ENCODE assay signal across 26 cellular contexts in genomic region chr11:957201-957920, GRCh38. TPM values are rescaled to one million over a fixed set of nuclear protein-coding genes. Genes with fewer than 3 reads are reported as not detected.
DNase-seq lines count a peak whose midpoint lies in the region; ATAC-seq, FAIRE-seq and TF ChIP-seq lines count a peak whose summit lies in the region.
"Had no signal": no experiment of that assay in that cellular context is flagged by ENCODE, and none has a peak within 500 bp of the region (broad histone marks: within the 10 kb centered on the region; RNA-seq: fewer than 3 reads in every experiment).

No MANE protein-coding gene starts in this region.

- POLR2A ChIA-PET in H1 (lab: Charles Lee; ENCODE audit: partially characterized antibody), result interaction anchor here (0.7 to 6.2 kb wide), 3 partner anchors 13 to 111 kb away, joined by 3 to 45 read pairs (median 8); no protein-coding TSS in a partner anchor

- 0 out of 2 replicates have a peak overlapping the region, but pooled peaks have one; percentile 10 for H2BK5ac ChIP-seq in H1 (ENCODE audit: low read depth, low read length)

- no peak overlapping the region for H4K5ac ChIP-seq in H1 (ENCODE audit: insufficient read length, low read depth, low read length)

- H4K91ac ChIP-seq in H1 (replicated peaks; ENCODE audit: insufficient read length, low read length), result no peak overlapping the region

- no peaks in the 10 kb centered on the region for H3K9me3 ChIP-seq in H1 (ENCODE audit: insufficient read depth in 2 of 2, low read depth in 1 of 2, low read length in 1 of 2)
- H3K9me3 ChIP-seq: gastroesophageal sphincter, psoas muscle, suprapubic skin had no signal

- no peak for TF ChIP-seq RAD21 in H1 (IDR thresholded peaks at IDR 0.05 in 1 of 2, conservative IDR thresholded peaks at IDR 0.05 in 1 of 2; ENCODE audit: low read depth in 2 of 2, low read length in 2 of 2)

- H4K20me1 ChIP-seq in H1 (replicated peaks in 1 of 2; ENCODE audit: control insufficient read depth in 1 of 2, insufficient read depth in 2 of 2, low read length in 2 of 2), result peaks cover 5 to 26% of the 10 kb centered on the region in 2 experiments

- ATAC-seq in left cardiac atrium, result no peak
- no peak for ATAC-seq in left ventricle myocardium superior
- ATAC-seq in HG02623 (IDR thresholded peaks at IDR 0.05; ENCODE audit: unreplicated experiment), result no peak
- no peak for ATAC-seq in GM19328 (IDR thresholded peaks at IDR 0.05; ENCODE audit: unreplicated experiment)
- no peak for ATAC-seq in HG03354 (IDR thresholded peaks at IDR 0.05; ENCODE audit: poor library complexity, severe bottlenecking, unreplicated experiment)
- ATAC-seq in GM21447 (IDR thresholded peaks at IDR 0.05; ENCODE audit: unreplicated experiment), result no peak
- ATAC-seq: gastroesophageal sphincter, psoas muscle had no signal

- peaks cover 0 to 14% (median 3%) of the 10 kb centered on the region in 4 experiments; a peak in 3 of 8 replicates for H3K36me3 ChIP-seq in H1 (ENCODE audit: control insufficient read depth in 2 of 4, insufficient read depth in 4 of 4, low read length in 3 of 4)

- CTCF ChIA-PET in H1 (lab: Charles Lee; ENCODE audit: partially characterized antibody), result interaction anchor here (1.1 to 2.6 kb wide), 8 partner anchors 13 to 33 kb away, joined by 3 to 15 read pairs (median 4); no protein-coding TSS in a partner anchor

- no peak overlapping the region for H4K8ac ChIP-seq in H1 (ENCODE audit: extremely low read depth, insufficient read depth, low read length)

- DNase-seq in left cardiac atrium (peak; percentile 3), left ventricle myocardium superior (no peak), H1 (ENCODE audit: low read depth in 1 of 2, low spot score in 2 of 2) (no peak), left kidney (ENCODE audit: low read depth, low spot score) (peak; percentile 50)
- DNase-seq: activated CD4-positive, alpha-beta T cell treated with anti-CD3 and anti-CD28 coated beads, Interleukin-2, amount 50 U/mL, for 4 hours; activated naive CD4-positive, alpha-beta T cell treated with anti-CD3 and anti-CD28 coated beads, Interleukin-2, amount 10 ng/mL, durations not matched to agents 7 days and 5 days; CD4-positive, CD25-positive, alpha-beta regulatory T cell; DMS153; hypothalamus; KBM-7; NCI-H2029 treated with DMSO at 0.1 percent for 48 hours; NCI-H526 treated with DMSO at 0.1 percent for 48 hours; psoas muscle; SHP77 treated with DMSO at 0.1 percent for 48 hours; stimulated activated naive CD4-positive, alpha-beta T cell; T-helper 9 cell had no signal

- no peak overlapping the region for H2AK5ac ChIP-seq in H1 (ENCODE audit: low read depth, low read length)

- no peaks in the 10 kb centered on the region for H3K27me3 ChIP-seq in H1 (replicated peaks in 1 of 4; ENCODE audit: control insufficient read depth in 3 of 4, extremely low read depth in 1 of 4, insufficient read depth in 3 of 4, low read length in 3 of 4)
- H3K27me3 ChIP-seq: gastroesophageal sphincter, suprapubic skin had no signal

- H2BK120ac ChIP-seq in H1 (replicated peaks; ENCODE audit: low read depth, low read length), result no peak overlapping the region

- H3K27ac ChIP-seq in H1 (ENCODE audit: low read depth, low read length), result no peak overlapping the region
- H3K27ac ChIP-seq: coronary artery, gastroesophageal sphincter, psoas muscle, suprapubic skin had no signal

- no peak overlapping the region for H3K18ac ChIP-seq in H1 (ENCODE audit: extremely low read depth, low read length)

- H3K23ac ChIP-seq in H1 (ENCODE audit: insufficient read length), result no peak overlapping the region

- H2AFZ ChIP-seq in H1 (ENCODE audit: low read length), result no peak overlapping the region

- H3K4ac ChIP-seq in H1 (replicated peaks; ENCODE audit: insufficient read length, low read depth, low read length), result no peak overlapping the region

- intact Hi-C loops in left cardiac atrium (cut with DNase I) (no loop called here), left ventricle myocardium superior (cut with micrococcal nuclease) (no loop called here)

- TF ChIP-seq POLR2A in H1 (IDR thresholded peaks at IDR 0.05; ENCODE audit: control extremely low read depth in 1 of 2, low read depth in 2 of 2, low read length in 2 of 2), result no peak

- H2BK15ac ChIP-seq in H1 (ENCODE audit: low read length), result no peak overlapping the region

- WGBS in H1 (ENCODE audit: extremely low coverage in 1 of 2, insufficient coverage in 1 of 2, insufficient read length in 1 of 2, insufficient replicate concordance in 2 of 2, low coverage in 1 of 2, low lambda C conversion rate in 2 of 2, missing lambda C conversion rate in 1 of 2), 2 experiments, result 93% methylated on average over 12 of the region's 12 CpGs; no CpG with 5 or more reads in 1 of the 2 experiments

- H3K79me2 ChIP-seq in H1 (ENCODE audit: control insufficient read depth in 1 of 2, insufficient read depth in 2 of 2, low read length in 2 of 2), result peaks cover 2 to 52% of the 10 kb centered on the region in 2 experiments; a peak in 3 of 4 replicates

- peaks cover 0 to 21% (median 8%) of the 10 kb centered on the region in 4 experiments; a peak in 5 of 7 replicates for H3K4me1 ChIP-seq in H1 (replicated peaks in 1 of 4; ENCODE audit: control insufficient read depth in 3 of 4, insufficient read depth in 4 of 4, low read length in 3 of 4)

- H3K14ac ChIP-seq in H1 (ENCODE audit: insufficient read length), result no peak overlapping the region

- H3K4me3 ChIP-seq in H1 (ENCODE audit: extremely low read depth in 1 of 4, insufficient read depth in 2 of 4, low read depth in 3 of 4, low read length in 4 of 4), result no peak overlapping the region
- H3K4me3 ChIP-seq: coronary artery, gastroesophageal sphincter, lung, psoas muscle, suprapubic skin had no signal

- no peak for TF ChIP-seq EP300 in H1 (IDR thresholded peaks at IDR 0.05; ENCODE audit: borderline replicate concordance in 1 of 2, low read depth in 2 of 2, low read length in 2 of 2)

- no peak overlapping the region for H2BK12ac ChIP-seq in H1 (ENCODE audit: low read depth, low read length)

- H3K4me2 ChIP-seq in H1 (ENCODE audit: insufficient read depth in 1 of 2, low read depth in 2 of 2, low read length in 2 of 2), result no peak overlapping the region

- H3K56ac ChIP-seq in H1 (replicated peaks; ENCODE audit: insufficient read length, low read depth, low read length), result no peak overlapping the region

- peaks cover 24% of the 10 kb centered on the region for H3K79me1 ChIP-seq in H1 (ENCODE audit: low read depth, low read length)

- H3K23me2 ChIP-seq in H1 (ENCODE audit: low read depth, low read length), result peaks cover 2% of the 10 kb centered on the region; the same call in 1 of the 2 replicates

- no peak overlapping the region for H3K9ac ChIP-seq in H1 (replicated peaks in 1 of 4; ENCODE audit: extremely low read depth in 1 of 4, low read depth in 3 of 4, low read length in 3 of 4)

- TF ChIP-seq CTCF in H1 (IDR thresholded peaks at IDR 0.05; ENCODE audit: control extremely low read depth in 1 of 3, insufficient read depth in 1 of 3, low read depth in 1 of 3, low read length in 3 of 3), result no peak

- no peak overlapping the region for H2BK20ac ChIP-seq in H1 (ENCODE audit: low read length)

- FAIRE-seq in H1 (lab: Jason Lieb, UNC), result no peak
- FAIRE-seq: islet of Langerhans, urothelium cell line had no signal

TF ChIP-seq in H1, 55 proteins besides CTCF, POLR2A, EP300 and RAD21 (continues in another document):
- TF ChIP-seq RXRA (IDR thresholded peaks at IDR 0.05; ENCODE audit: insufficient read depth, low read depth, low read length) (no peak), SP1 (IDR thresholded peaks at IDR 0.05; ENCODE audit: low read depth, low read length) (no peak), TAF1 (IDR thresholded peaks at IDR 0.05; ENCODE audit: low read depth, low read length) (no peak), BCL11A (IDR thresholded peaks at IDR 0.05; ENCODE audit: low read depth in 2 of 2, low read length in 2 of 2) (no peak), SAP30 (IDR thresholded peaks at IDR 0.05; ENCODE audit: insufficient read depth, insufficient replicate concordance, low read length) (no peak), POU5F1 (IDR thresholded peaks at IDR 0.05; ENCODE audit: low read depth, low read length) (no peak), NRF1 (IDR thresholded peaks at IDR 0.05; ENCODE audit: low read depth, low read length) (no peak), YY1 (IDR thresholded peaks at IDR 0.05; ENCODE audit: low read depth, low read length) (no peak), SIRT6 (IDR thresholded peaks at IDR 0.05; ENCODE audit: low read length) (no peak), POLR2AphosphoS5 (IDR thresholded peaks at IDR 0.05; ENCODE audit: low read depth, low read length) (no peak), SRF (IDR thresholded peaks at IDR 0.05; ENCODE audit: low read depth, low read length) (no peak)
- TF ChIP-seq, protein P1, sequence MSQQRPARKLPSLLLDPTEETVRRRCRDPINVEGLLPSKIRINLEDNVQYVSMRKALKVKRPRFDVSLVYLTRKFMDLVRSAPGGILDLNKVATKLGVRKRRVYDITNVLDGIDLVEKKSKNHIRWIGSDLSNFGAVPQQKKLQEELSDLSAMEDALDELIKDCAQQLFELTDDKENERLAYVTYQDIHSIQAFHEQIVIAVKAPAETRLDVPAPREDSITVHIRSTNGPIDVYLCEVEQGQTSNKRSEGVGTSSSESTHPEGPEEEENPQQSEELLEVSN (IDR thresholded peaks at IDR 0.05), result no peak

RNA-seq across cellular contexts. Expression of gene AP2A2, which starts 31.7 kb away (rescaled TPM):
- total RNA-seq in left cardiac atrium, result 10 to 100 TPM; 58.1 to 58.6 TPM
- total RNA-seq in left ventricle myocardium superior, result 42.6 TPM
- 50.0 and 56.3 TPM in 2 replicates for total RNA-seq in H1 (2021; fragmentation: NEBNext Ultra II Directional; extraction: Animal tissue kit (Norgen Biotek cat#: 25700))
- 65.0 and 70.0 TPM in 2 replicates for polyA plus RNA-seq in H1 (2011; rRNA removed)
- 44.9 TPM for polyA plus RNA-seq in H1 (2011; cell fraction: cytosol; rRNA removed)
- 169 TPM for polyA plus RNA-seq in H1 (2011; cell fraction: nucleus; rRNA removed)
- 40.2 to 49.3 TPM (median 44.1 TPM) in 4 replicates for polyA plus RNA-seq in H1 (2012, experiment 1 of 2)
- polyA plus RNA-seq in H1 (2012, experiment 2 of 2), result 31.3 TPM
- 44.2 TPM for polyA plus RNA-seq in H1 (2013, experiment 1 of 2)
- 40.7 TPM for polyA plus RNA-seq in H1 (2013, experiment 2 of 2)
- 55.2 and 63.7 TPM in 2 replicates for polyA minus RNA-seq in H1 (2011; rRNA and poly(A)+ RNA removed)
- polyA minus RNA-seq in H1 (2011; cell fraction: cytosol; rRNA and poly(A)+ RNA removed), result 75.7 TPM
- polyA minus RNA-seq in H1 (2011; cell fraction: nucleus; rRNA and poly(A)+ RNA removed), result 71.4 TPM

RNA-seq across cellular contexts. Expression of gene CHID1, which starts 46.8 kb away (rescaled TPM):
- 10 to 100 TPM; 58.7 to 64.6 TPM for total RNA-seq in left cardiac atrium
- total RNA-seq in left ventricle myocardium superior, result 53.0 TPM
- 78.9 and 81.2 TPM in 2 replicates for total RNA-seq in H1 (2021; fragmentation: NEBNext Ultra II Directional; extraction: Animal tissue kit (Norgen Biotek cat#: 25700))
- 88.5 and 114 TPM in 2 replicates for polyA plus RNA-seq in H1 (2011; rRNA removed)
- polyA plus RNA-seq in H1 (2011; cell fraction: cytosol; rRNA removed), result 102 TPM
- 115 TPM for polyA plus RNA-seq in H1 (2011; cell fraction: nucleus; rRNA removed)
- 55.8 to 87.0 TPM (median 82.0 TPM) in 4 replicates for polyA plus RNA-seq in H1 (2012, experiment 1 of 2)
- polyA plus RNA-seq in H1 (2012, experiment 2 of 2), result 82.1 TPM
- polyA plus RNA-seq in H1 (2013, experiment 1 of 2), result 76.3 TPM
- polyA plus RNA-seq in H1 (2013, experiment 2 of 2), result 80.1 TPM
- 59.6 and 70.2 TPM in 2 replicates for polyA minus RNA-seq in H1 (2011; rRNA and poly(A)+ RNA removed)
- 49.1 TPM for polyA minus RNA-seq in H1 (2011; cell fraction: cytosol; rRNA and poly(A)+ RNA removed)
- 52.7 TPM for polyA minus RNA-seq in H1 (2011; cell fraction: nucleus; rRNA and poly(A)+ RNA removed)

Comparison
In these comparisons a context has a peak if more than half of its experiments do, and no peak if none do; other contexts are left out.
1. DNase-seq: peak in left cardiac atrium (single experiment) and left kidney (single experiment); none in left ventricle myocardium superior (single experiment) and H1 (0 of 2).